Comparison of ENCODE assay signal across 22 cellular contexts in genomic region chr2:19354417-19355022, GRCh38. TPM values are rescaled to one million over a fixed set of nuclear protein-coding genes. Genes with fewer than 3 reads are reported as not detected.
DNase-seq lines count a peak whose midpoint lies in the region; ATAC-seq and TF ChIP-seq lines count a peak whose summit lies in the region.
"Had no signal": no experiment of that assay in that cellular context is flagged by ENCODE, and none has a peak within 500 bp of the region (broad histone marks: within the 10 kb centered on the region; RNA-seq: fewer than 3 reads in every experiment).

No MANE protein-coding gene starts in this region.

- ATAC-seq in SK-N-SH treated with all-trans-retinoic acid at 6 μM for 48 hours (no peak), HG03460 (IDR thresholded peaks at IDR 0.05; ENCODE audit: unreplicated experiment) (no peak)
- ATAC-seq: left ventricle myocardium superior had no signal

- TF ChIP-seq RAD21 in SK-N-SH (IDR thresholded peaks at IDR 0.05; ENCODE audit: low read length) = no peak

- 76% methylated on average over 5 of the region's 5 CpGs for WGBS in SK-N-SH (ENCODE audit: low lambda C conversion rate)

- H3K4me2 ChIP-seq in SK-N-SH = peak overlapping the region; percentile 88
- H3K4me2 ChIP-seq: BLaER1 treated with 17β-estradiol and CSF1 and Interleukin-3, amounts not matched to agents 10 nM and 100 nM had no signal

- peak; percentile 26 for DNase-seq in SK-N-SH
- no peak for DNase-seq in coronary artery (ENCODE audit: low spot score)
- DNase-seq in vagina (ENCODE audit: extremely low spot score in 2 of 2) = no peak
- no peak for DNase-seq in activated gamma-delta T cell (lab: John Stamatoyannopoulos, UW)
- no peak for DNase-seq in CD4-positive, alpha-beta memory T cell
- DNase-seq: activated B cell treated with CpG ODN at 0.5 μM for 24 hours; activated T-cell treated with anti-CD3 and anti-CD28 coated beads, Interleukin-2, amount 50 U/mL, for 48 hours; brain microvascular endothelial cell; HCEC 1CT; left ventricle myocardium superior; NCI-H1694; NCI-H2227 treated with DMSO at 0.1 percent for 48 hours; Peyer's patch had no signal

- peaks cover 79% of the 10 kb centered on the region for H4K20me1 ChIP-seq in SK-N-SH (ENCODE audit: insufficient read depth)

- peaks cover 78% of the 10 kb centered on the region for H3K79me2 ChIP-seq in SK-N-SH (ENCODE audit: insufficient read depth)
- H3K79me2 ChIP-seq: parathyroid adenoma had no signal

- intact Hi-C loops in vagina (cut with DNase I) = no loop called here
- intact Hi-C loops in CD4-positive, alpha-beta memory T cell (cut with micrococcal nuclease) = no loop called here

- H3K9ac ChIP-seq in SK-N-SH (peak overlapping the region; percentile 89), muscle layer of colon (ENCODE audit: low read length) (no peak overlapping the region)
- H3K9ac ChIP-seq: BLaER1 treated with 17β-estradiol and CSF1 and Interleukin-3, amounts not matched to agents 10 nM and 100 nM; parathyroid adenoma had no signal

- no peak for TF ChIP-seq CTCF in SK-N-SH (IDR thresholded peaks at IDR 0.05)
- no peak for TF ChIP-seq CTCF in coronary artery (IDR thresholded peaks at IDR 0.05)
- no peak for TF ChIP-seq CTCF in vagina (IDR thresholded peaks at IDR 0.05)

- H3F3A ChIP-seq in SK-N-SH (replicated peaks; ENCODE audit: insufficient read depth) = peaks cover 37% of the 10 kb centered on the region

- H2AFZ ChIP-seq in SK-N-SH (ENCODE audit: low read depth) = no peak overlapping the region
- H2AFZ ChIP-seq: parathyroid adenoma had no signal

- peaks cover 0 to 11% (median 1%) of the 10 kb centered on the region in 8 donors for H3K9me3 Mint-ChIP-seq in CD4-positive, alpha-beta memory T cell
- H3K9me3 Mint-ChIP-seq: activated B cell treated with CpG ODN at 0.5 μM for 24 hours; activated naive CD4-positive, alpha-beta T cell treated with anti-CD3 and anti-CD28 coated beads, Interleukin-2, amount 50 U/mL, for 24 hours; T-helper 2 cell treated with Interferon-gamma antibody and Interleukin-4, amounts not matched to agents 5 μg/mL and 100 μg/mL, for 36 hours had no signal

- POLR2A ChIA-PET in SK-N-SH (lab: Yijun Ruan, JAX) = no interaction called here
- POLR2A ChIA-PET in CD4-positive, alpha-beta memory T cell (lab: Charles Lee; ENCODE audit: partially characterized antibody) = interaction anchor here (0.8 kb wide), 1 partner anchor 547 kb away, joined by 3 read pairs; no protein-coding TSS in a partner anchor

- peaks cover 5 to 24% of the 10 kb centered on the region in 2 experiments; a peak in 1 of 4 replicates for H3K4me1 ChIP-seq in SK-N-SH (ENCODE audit: control insufficient read depth in 1 of 2, insufficient read depth in 2 of 2, low read depth in 1 of 2, low read length in 1 of 2)
- H3K4me1 ChIP-seq in muscle layer of colon (ENCODE audit: insufficient read depth, low read length) = peaks cover 8% of the 10 kb centered on the region
- H3K4me1 ChIP-seq in vagina = peaks cover 17% of the 10 kb centered on the region
- H3K4me1 ChIP-seq in CD4-positive, alpha-beta memory T cell (ENCODE audit: insufficient read depth, low read length) = peaks cover 56% of the 10 kb centered on the region

- CTCF ChIA-PET in SK-N-SH (lab: Yijun Ruan, JAX) = interaction anchor here (0.6 to 12.7 kb wide), 9 partner anchors 9 to 966 kb away, joined by 3 to 111 read pairs (median 5); no protein-coding TSS in a partner anchor
- CTCF ChIA-PET in CD4-positive, alpha-beta memory T cell (lab: Charles Lee; ENCODE audit: partially characterized antibody) = interaction anchor here (1.0 kb wide), 1 partner anchor 510 kb away, joined by 4 read pairs; no protein-coding TSS in a partner anchor

- no peak for TF ChIP-seq POLR2A in vagina (IDR thresholded peaks at IDR 0.05)

- no peaks in the 10 kb centered on the region for H3K9me2 ChIP-seq in SK-N-SH

- H3K27me3 ChIP-seq in SK-N-SH (ENCODE audit: insufficient read depth) (no peaks in the 10 kb centered on the region), muscle layer of colon (ENCODE audit: control insufficient read depth in 1 of 2, insufficient read depth in 2 of 2, low read length in 2 of 2) (peaks cover 0 to 44% of the 10 kb centered on the region in 2 donors), vagina (no peaks in the 10 kb centered on the region)
- H3K27me3 ChIP-seq in CD4-positive, alpha-beta memory T cell (ENCODE audit: insufficient read depth, low read length) = peaks cover 74% of the 10 kb centered on the region
- H3K27me3 ChIP-seq: brain microvascular endothelial cell had no signal

- H3K27me3 Mint-ChIP-seq in CD4-positive, alpha-beta memory T cell = peaks cover 70 to 78% of the 10 kb centered on the region in 2 donors

- H3K4me3 Mint-ChIP-seq in CD4-positive, alpha-beta memory T cell = no peak overlapping the region
- H3K4me3 Mint-ChIP-seq: activated B cell treated with CpG ODN at 0.5 μM for 24 hours; activated naive CD4-positive, alpha-beta T cell treated with anti-CD3 and anti-CD28 coated beads, Interleukin-2, amount 50 U/mL, for 24 hours; T-helper 2 cell treated with Interferon-gamma antibody and Interleukin-4, amounts not matched to agents 5 μg/mL and 100 μg/mL, for 36 hours had no signal

- H3K27ac Mint-ChIP-seq in CD4-positive, alpha-beta memory T cell = no peak overlapping the region
- H3K27ac Mint-ChIP-seq: activated B cell treated with CpG ODN at 0.5 μM for 24 hours; activated naive CD4-positive, alpha-beta T cell treated with anti-CD3 and anti-CD28 coated beads, Interleukin-2, amount 50 U/mL, for 24 hours; T-helper 2 cell treated with Interferon-gamma antibody and Interleukin-4, amounts not matched to agents 5 μg/mL and 100 μg/mL, for 36 hours had no signal

- peaks cover 19 to 56% (median 38%) of the 10 kb centered on the region in 4 donors for H3K4me1 Mint-ChIP-seq in CD4-positive, alpha-beta memory T cell

- H3K27ac ChIP-seq in SK-N-SH (ENCODE audit: low read depth in 2 of 2, low read length in 1 of 2) (no peak overlapping the region; a peak in 1 of 4 replicates), coronary artery (peak overlapping the region; percentile 89 to 93), muscle layer of colon (ENCODE audit: low read depth, low read length) (peak overlapping the region; percentile 37), vagina (peak overlapping the region; percentile 76)
- no peak overlapping the region for H3K27ac ChIP-seq in CD4-positive, alpha-beta memory T cell (ENCODE audit: low read depth, low read length)
- H3K27ac ChIP-seq: BLaER1 treated with 17β-estradiol and CSF1 and Interleukin-3, amounts not matched to agents 10 nM and 100 nM; brain microvascular endothelial cell; parathyroid adenoma had no signal

- no peak for TF ChIP-seq EP300 in SK-N-SH (IDR thresholded peaks at IDR 0.05; ENCODE audit: borderline replicate concordance in 1 of 2, low read depth in 1 of 2, low read length in 1 of 2)

- H3K4me3 ChIP-seq in SK-N-SH (ENCODE audit: low read depth in 2 of 2, low read length in 1 of 2) (peak overlapping the region in 1 of 2 experiments; percentile 94; a peak in 2 of 4 replicates), coronary artery (peak overlapping the region; percentile 80), muscle layer of colon (ENCODE audit: low read depth in 1 of 2, low read length in 2 of 2) (peak overlapping the region; percentile 15 to 86), vagina (peak overlapping the region in 1 of 2 donors; percentile 11)
- H3K4me3 ChIP-seq in CD4-positive, alpha-beta memory T cell (ENCODE audit: low read length in 2 of 2) = no peak overlapping the region
- H3K4me3 ChIP-seq: BLaER1 treated with 17β-estradiol and CSF1 and Interleukin-3, amounts not matched to agents 10 nM and 100 nM; tibial nerve had no signal

- H3K36me3 ChIP-seq in SK-N-SH (replicated peaks in 1 of 2; ENCODE audit: control insufficient read depth in 1 of 2, insufficient read depth in 2 of 2, low read length in 1 of 2) (peaks cover 31 to 47% of the 10 kb centered on the region in 2 experiments), muscle layer of colon (ENCODE audit: insufficient read depth, low read length) (peaks cover 9% of the 10 kb centered on the region), vagina (peaks cover 0 to 12% of the 10 kb centered on the region in 2 donors)
- H3K36me3 ChIP-seq in CD4-positive, alpha-beta memory T cell (ENCODE audit: insufficient read depth, low read length) = no peaks in the 10 kb centered on the region
- H3K36me3 ChIP-seq: BLaER1 treated with 17β-estradiol and CSF1 and Interleukin-3, amounts not matched to agents 10 nM and 100 nM; Peyer's patch; tibial nerve had no signal

- no peaks in the 10 kb centered on the region for H3K36me3 Mint-ChIP-seq in CD4-positive, alpha-beta memory T cell
- H3K36me3 Mint-ChIP-seq: activated naive CD4-positive, alpha-beta T cell treated with anti-CD3 and anti-CD28 coated beads, Interleukin-2, amount 50 U/mL, for 24 hours had no signal

- no peaks in the 10 kb centered on the region for H3K9me3 ChIP-seq in SK-N-SH
- H3K9me3 ChIP-seq in muscle layer of colon (ENCODE audit: low read length) = no peaks in the 10 kb centered on the region
- H3K9me3 ChIP-seq in vagina = no peaks in the 10 kb centered on the region
- H3K9me3 ChIP-seq in CD4-positive, alpha-beta memory T cell (ENCODE audit: control insufficient read depth in 1 of 2, low read length in 2 of 2) = no peaks in the 10 kb centered on the region
- H3K9me3 ChIP-seq: Peyer's patch, tibial nerve had no signal

TF ChIP-seq in SK-N-SH, 30 proteins besides CTCF, POLR2A, EP300 and RAD21:
- no peak for TF ChIP-seq TEAD4 (IDR thresholded peaks at IDR 0.05; ENCODE audit: borderline replicate concordance, insufficient read depth)
- TF ChIP-seq SIN3A (IDR thresholded peaks at IDR 0.05; ENCODE audit: borderline replicate concordance, low read depth, low read length) = peak; percentile 51; the same call in 1 of the 2 replicates

TF ChIP-seq in SK-N-SH treated with all-trans-retinoic acid at 6 μM for 48 hours, 23 proteins besides CTCF, POLR2A, EP300 and RAD21 (continues in another document):
- TF ChIP-seq TOX (CRISPR knock-in tag; IDR thresholded peaks at IDR 0.05; ENCODE audit: borderline replicate concordance) = no peak

RNA-seq across cellular contexts. Expression of gene OSR1, which starts 3.9 kb away (rescaled TPM):
- 48.7 and 76.6 TPM in 2 replicates for polyA plus RNA-seq in SK-N-SH (2012; rRNA removed)
- polyA plus RNA-seq in SK-N-SH (2012; cell fraction: cytosol; rRNA removed) = 32.1 and 46.4 TPM in 2 replicates
- polyA plus RNA-seq in SK-N-SH (2012; cell fraction: nucleus; rRNA removed) = 128 and 152 TPM in 2 replicates
- total RNA-seq in vagina = 5.9 TPM
- total RNA-seq in CD4-positive, alpha-beta memory T cell = not detected
- polyA plus RNA-seq in CD4-positive, alpha-beta memory T cell = not detected
- total RNA-seq: activated B cell treated with CpG ODN at 0.5 μM for 24 hours, SK-MEL-5 had no signal

Comparison
In these comparisons a context has a peak if more than half of its experiments do, and no peak if none do; other contexts are left out.
1. H3K27ac ChIP-seq: peak in coronary artery (2 of 2), muscle layer of colon (single experiment) and vagina (single experiment); none in SK-N-SH (0 of 2) and CD4-positive, alpha-beta memory T cell (single experiment).
2. H3K4me3 ChIP-seq: peak in coronary artery (single experiment) and muscle layer of colon (2 of 2); none in CD4-positive, alpha-beta memory T cell (0 of 2).